Comparison of ENCODE assay signal across 28 cellular contexts in the genomic region with DNA sequence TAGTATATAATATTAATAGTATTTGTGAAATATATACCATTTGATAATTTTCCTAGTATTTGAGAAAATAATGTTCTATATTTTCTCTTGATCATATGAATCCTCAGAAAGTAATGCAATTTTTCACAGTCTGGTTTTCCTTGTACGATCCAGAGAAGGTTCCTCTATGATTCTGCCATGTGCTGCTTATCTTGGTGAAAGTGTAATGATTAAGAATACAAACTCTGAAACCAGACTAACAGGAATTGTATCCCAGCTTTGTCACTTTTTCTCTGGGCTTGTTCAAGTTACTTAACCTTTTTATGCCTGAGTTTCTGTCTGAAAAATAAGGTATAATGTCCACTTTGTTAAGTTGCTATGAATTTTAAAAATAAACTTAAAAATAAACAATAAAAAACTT.
"Had no signal": no experiment of that assay in that cellular context is flagged by ENCODE, and none has a peak within 500 bp of the region (broad histone marks: within the 10 kb centered on the region; RNA-seq: fewer than 3 reads in every experiment).

No MANE protein-coding gene starts in this region.

- H3K4me1 Mint-ChIP-seq: naive thymus-derived CD4-positive, alpha-beta T cell; natural killer cell; nephron; neural progenitor cell; stimulated activated effector memory CD8-positive, alpha-beta T cell treated with anti-CD3 and anti-CD28 coated beads, Interleukin-12 subunit alpha, Interleukin-12 subunit beta, amount 100 ng/mL, for 72 hours; stimulated activated naive B cell treated with anti-CD40 and anti-IgM and Interleukin-4, amounts not matched to agents 10 μg/mL and 1 μg/mL and 100 μg/mL, for 72 hours had no signal

- H3K4me3 Mint-ChIP-seq: naive thymus-derived CD4-positive, alpha-beta T cell; natural killer cell; nephron; neural progenitor cell; stimulated activated effector memory CD8-positive, alpha-beta T cell treated with anti-CD3 and anti-CD28 coated beads, Interleukin-12 subunit alpha, Interleukin-12 subunit beta, amount 100 ng/mL, for 72 hours; stimulated activated naive B cell treated with anti-CD40 and anti-IgM and Interleukin-4, amounts not matched to agents 10 μg/mL and 1 μg/mL and 100 μg/mL, for 72 hours; stimulated activated naive CD8-positive, alpha-beta T cell treated with anti-CD3 and anti-CD28 coated beads, Interleukin-15, Interleukin-2, amounts not matched to agents 100 ng/mL and 50 ng/mL, for 24 hours had no signal

- ATAC-seq: naive thymus-derived CD4-positive, alpha-beta T cell; natural killer cell; psoas muscle; right cardiac atrium; right lobe of liver; stimulated activated effector memory CD8-positive, alpha-beta T cell treated with anti-CD3 and anti-CD28 coated beads, Interleukin-12 subunit alpha, Interleukin-12 subunit beta, amount 100 ng/mL, for 72 hours; stimulated activated naive B cell treated with anti-CD40 and anti-IgM and Interleukin-4, amounts not matched to agents 10 μg/mL and 1 μg/mL and 100 μg/mL, for 72 hours had no signal

- H3K27ac Mint-ChIP-seq: naive thymus-derived CD4-positive, alpha-beta T cell; natural killer cell; nephron; neural progenitor cell; progenitor cell of endocrine pancreas; stimulated activated effector memory CD8-positive, alpha-beta T cell treated with anti-CD3 and anti-CD28 coated beads, Interleukin-12 subunit alpha, Interleukin-12 subunit beta, amount 100 ng/mL, for 72 hours; stimulated activated naive B cell treated with anti-CD40 and anti-IgM and Interleukin-4, amounts not matched to agents 10 μg/mL and 1 μg/mL and 100 μg/mL, for 72 hours; stimulated activated naive CD8-positive, alpha-beta T cell treated with anti-CD3 and anti-CD28 coated beads, Interleukin-15, Interleukin-2, amounts not matched to agents 100 ng/mL and 50 ng/mL, for 24 hours had no signal

- H3K9me3 ChIP-seq: right lobe of liver, sigmoid colon, thoracic aorta, thyroid gland, upper lobe of left lung, vagina had no signal

- H3K27me3 Mint-ChIP-seq: naive thymus-derived CD4-positive, alpha-beta T cell; progenitor cell of endocrine pancreas; stimulated activated naive B cell treated with anti-CD40 and anti-IgM and Interleukin-4, amounts not matched to agents 10 μg/mL and 1 μg/mL and 100 μg/mL, for 72 hours; stimulated activated naive CD8-positive, alpha-beta T cell treated with anti-CD3 and anti-CD28 coated beads, Interleukin-15, Interleukin-2, amounts not matched to agents 100 ng/mL and 50 ng/mL, for 24 hours had no signal

- H3K27me3 ChIP-seq: neural progenitor cell, right lobe of liver, sigmoid colon, stomach, thyroid gland, tibial nerve, upper lobe of left lung, vagina had no signal

- DNase-seq: naive thymus-derived CD4-positive, alpha-beta T cell; natural killer cell; posterior cingulate gyrus; psoas muscle; right cardiac atrium; right lobe of liver; sigmoid colon; small intestine; stimulated activated CD4-positive, alpha-beta T cell treated with anti-CD3 and anti-CD28 coated beads, Interleukin-15, amount 100 ng/mL, for 24 hours; stimulated activated CD4-positive, alpha-beta T cell treated with anti-CD3 and anti-CD28 coated beads, Interleukin-2, amount 100 ng/mL, for 24 hours; stimulated activated CD4-positive, alpha-beta T cell treated with anti-CD3 and anti-CD28 coated beads, Interleukin-2, amount 100 ng/mL, for 48 hours; stimulated activated CD4-positive, alpha-beta T cell treated with anti-CD3 and anti-CD28 coated beads, Interleukin-4, amount 100 ng/mL, for 24 hours; stimulated activated naive B cell treated with anti-CD40 and anti-IgM and Interleukin-4, amounts not matched to agents 10 μg/mL and 1 μg/mL and 100 μg/mL, for 72 hours; stimulated activated naive CD4-positive, alpha-beta T cell treated with Interleukin-2 at 50 U/mL for 16 hours; stomach; thyroid gland; trophoblast cell; upper lobe of left lung had no signal

- H3K36me3 ChIP-seq: neural progenitor cell, right lobe of liver, sigmoid colon, stomach, thoracic aorta, thyroid gland, tibial nerve, upper lobe of left lung, vagina had no signal

- H3K36me3 Mint-ChIP-seq: naive thymus-derived CD4-positive, alpha-beta T cell; neural progenitor cell; stimulated activated effector memory CD8-positive, alpha-beta T cell treated with anti-CD3 and anti-CD28 coated beads, Interleukin-12 subunit alpha, Interleukin-12 subunit beta, amount 100 ng/mL, for 72 hours; stimulated activated naive B cell treated with anti-CD40 and anti-IgM and Interleukin-4, amounts not matched to agents 10 μg/mL and 1 μg/mL and 100 μg/mL, for 72 hours had no signal

- H3K4me3 ChIP-seq: neural progenitor cell, psoas muscle, right lobe of liver, sigmoid colon, stomach, thoracic aorta, thyroid gland, tibial nerve, upper lobe of left lung, vagina had no signal

- H3K27ac ChIP-seq: neural progenitor cell, parathyroid adenoma, psoas muscle, right lobe of liver, sigmoid colon, stomach, thoracic aorta, tibial nerve, upper lobe of left lung, vagina had no signal

- H3K4me1 ChIP-seq: neural progenitor cell, parathyroid adenoma, psoas muscle, right lobe of liver, sigmoid colon, stomach, tibial nerve, upper lobe of left lung, vagina had no signal

- FAIRE-seq: small intestine, urothelium cell line had no signal
